In genomic region chr5:56314536-56314935, GRCh38 we compare ENCODE assay signal across 9 cellular contexts.
DNase-seq lines count a peak whose midpoint lies in the region; ATAC-seq and TF ChIP-seq lines count a peak whose summit lies in the region.
"Had no signal": no experiment of that assay in that cellular context is flagged by ENCODE, and none has a peak within 500 bp of the region (broad histone marks: within the 10 kb centered on the region; RNA-seq: fewer than 3 reads in every experiment).

No MANE protein-coding gene starts in this region.

- POLR2A ChIA-PET in CD4-positive, alpha-beta T cell (lab: Charles Lee), result interaction anchor here (1.5 kb wide), 1 partner anchor 13 kb away, joined by 5 read pairs; no protein-coding TSS in a partner anchor

- H3K4me3 Mint-ChIP-seq in CD4-positive, alpha-beta T cell, result no peak overlapping the region

- peak; percentile 27 for TF ChIP-seq CTCF in CD4-positive, alpha-beta T cell (IDR thresholded peaks at IDR 0.05)
- TF ChIP-seq CTCF in coronary artery (IDR thresholded peaks at IDR 0.05), result no peak

- no peaks in the 10 kb centered on the region for H3K36me3 Mint-ChIP-seq in CD4-positive, alpha-beta T cell (ENCODE audit: low read depth)

- CTCF ChIA-PET in CD4-positive, alpha-beta T cell (lab: Charles Lee), result no interaction called here

- peak in 5 of 10 experiments; percentile 15 to 42 (median 33) for DNase-seq in CD4-positive, alpha-beta T cell
- DNase-seq in GM19240 (ENCODE audit: insufficient read length, low spot score) (peak; percentile 41), SJCRH30 (peak; percentile 30 to 59), inferior parietal cortex (ENCODE audit: extremely low spot score) (peak; percentile 23), coronary artery (ENCODE audit: low spot score) (no peak), DMS79 (lab: John Stamatoyannopoulos, UW) (no peak), NCI-H1092 treated with DMSO at 0.1 percent for 48 hours (lab: John Stamatoyannopoulos, UW) (no peak), activated gamma-delta T cell treated with Interleukin-2 at 50 U/mL for 16 hours (no peak)
- DNase-seq: NCI-H345 had no signal

- H3K4me1 Mint-ChIP-seq in CD4-positive, alpha-beta T cell (ENCODE audit: low read depth), result peaks cover 34% of the 10 kb centered on the region

- H3K27ac Mint-ChIP-seq in CD4-positive, alpha-beta T cell, result no peak overlapping the region

- H3K27ac ChIP-seq in CD4-positive, alpha-beta T cell (ENCODE audit: low read depth, low read length), result no peak overlapping the region
- H3K27ac ChIP-seq in SJCRH30 (no peak overlapping the region), coronary artery (no peak overlapping the region)

- no peaks in the 10 kb centered on the region for H3K27me3 Mint-ChIP-seq in CD4-positive, alpha-beta T cell

- H3K4me1 ChIP-seq in SJCRH30, result no peaks in the 10 kb centered on the region

- no peaks in the 10 kb centered on the region for H3K27me3 ChIP-seq in CD4-positive, alpha-beta T cell (ENCODE audit: control insufficient read depth, insufficient read depth, low read length)
- no peaks in the 10 kb centered on the region for H3K27me3 ChIP-seq in SJCRH30

- H3K4me3 ChIP-seq in SJCRH30 (no peak overlapping the region), coronary artery (no peak overlapping the region)

- peak; percentile 44 for ATAC-seq in CD4-positive, alpha-beta T cell (ENCODE audit: poor library complexity)

- no peaks in the 10 kb centered on the region for H3K9me3 ChIP-seq in CD4-positive, alpha-beta T cell (ENCODE audit: control insufficient read depth, low read length)
- no peaks in the 10 kb centered on the region for H3K9me3 ChIP-seq in SJCRH30 (replicated peaks)

- no peaks in the 10 kb centered on the region for H3K36me3 ChIP-seq in SJCRH30

- intact Hi-C loops in CD4-positive, alpha-beta T cell (cut with DNase I, micrococcal nuclease), result no loop called here

- H3K9me3 Mint-ChIP-seq in CD4-positive, alpha-beta T cell, result no peaks in the 10 kb centered on the region

Comparison
In these comparisons a context has a peak if more than half of its experiments do, and no peak if none do; other contexts are left out.
1. DNase-seq: peak in GM19240 (single experiment), SJCRH30 (2 of 2) and inferior parietal cortex (single experiment); none in coronary artery (single experiment), DMS79 (single experiment), NCI-H1092 treated with DMSO at 0.1 percent for 48 hours (single experiment) and activated gamma-delta T cell treated with Interleukin-2 at 50 U/mL for 16 hours (single experiment).